ENCODE assay signal across 8 cellular contexts in genomic region chr17:38824899-38825761, GRCh38. TPM values are rescaled to one million over a fixed set of nuclear protein-coding genes. Genes with fewer than 3 reads are reported as not detected.
DNase-seq lines count a peak whose midpoint lies in the region; ATAC-seq, FAIRE-seq and TF ChIP-seq lines count a peak whose summit lies in the region.

TSS of gene CWC25 (minus strand) at chr17:38825321. CDS start at chr17:38825183, 138 bp downstream.

- no peak for TF ChIP-seq CTCF in GM13976 (IDR thresholded peaks at IDR 0.05; ENCODE audit: borderline replicate concordance, control extremely low read depth, extremely low read depth, insufficient read depth, missing control alignments)

- H3K4me3 ChIP-seq in right cardiac atrium (ENCODE audit: low read length) = peak within 1 kb of the TSS; percentile 85

- peak; percentile 90 for ATAC-seq in HG02885 (IDR thresholded peaks at IDR 0.05; ENCODE audit: poor library complexity, unreplicated experiment)
- ATAC-seq in right cardiac atrium = peak; percentile 92 to 93

- no peaks in the 10 kb centered on the region for H3K27me3 ChIP-seq in right cardiac atrium (ENCODE audit: control insufficient read depth, insufficient read depth)

- peaks cover 5% of the 10 kb centered on the region for H3K4me1 ChIP-seq in right cardiac atrium (ENCODE audit: control insufficient read depth, insufficient read depth, low read length)

- WGBS in right cardiac atrium = 1% methylated on average over 55 of the region's 55 CpGs

- peak within 1 kb of the TSS; percentile 99 for H3K27ac ChIP-seq in right cardiac atrium (ENCODE audit: low read length)

- DNase-seq in GM13976 (ENCODE audit: low spot score) = peak; percentile 96
- peak; percentile 83 to 96 for DNase-seq in NCI-H1930 (lab: John Stamatoyannopoulos, UW)
- peak; percentile 57 to 97 (median 93) for DNase-seq in anterior cingulate cortex (lab: John Stamatoyannopoulos, UW)
- DNase-seq in right cardiac atrium = peak; percentile 91 to 98 (median 97)
- DNase-seq in pulmonary artery endothelial cell (ENCODE audit: low read depth, low spot score) = peak; percentile 83
- peak; percentile 93 for DNase-seq in urothelium cell line (ENCODE audit: low spot score)

- intact Hi-C loops in T-helper 2 cell treated with Interferon-gamma antibody and Interleukin-4, amounts not matched to agents 100 ng/mL and 5 ng/mL, for 36 hours (cut with micrococcal nuclease) = loop anchor here (1.0 to 10.0 kb wide), 5 partner anchors 27 to 150 kb away; partner anchors contain the start of genes EPOP, PSMB3 and RPL23
- intact Hi-C loops in right cardiac atrium (cut with DNase I) = no loop called here

- FAIRE-seq in urothelium cell line (lab: Jason Lieb, UNC) = no peak

- no peaks in the 10 kb centered on the region for H3K9me3 ChIP-seq in right cardiac atrium (ENCODE audit: control insufficient read depth, low read length)

- in situ Hi-C loops in GM13976 (cut with MboI; ENCODE audit: low sequenced_read_pairs, unreplicated experiment) = no loop called here

RNA-seq across cellular contexts. Expression of gene CWC25, which starts in this region (rescaled TPM):
- total RNA-seq in T-helper 2 cell treated with Interferon-gamma antibody and Interleukin-4, amounts not matched to agents 100 ng/mL and 5 ng/mL, for 36 hours = 29.8 and 32.8 TPM in 2 replicates
- total RNA-seq in right cardiac atrium (10 to 100 TPM in 3 of 4 donors, 1 to 10 TPM in 1; 8.8 to 11.5 (median 10.9) TPM), pulmonary artery endothelial cell (11.3 and 14.4 TPM in 2 replicates)
- 11.0 TPM for polyA plus RNA-seq in right cardiac atrium

Comparison
In these comparisons a context has a peak if more than half of its experiments do, and no peak if none do; other contexts are left out.
1. Peak in every context shown above with its lines: DNase-seq, ATAC-seq, H3K4me3 ChIP-seq and H3K27ac ChIP-seq.